ENCODE assay signal across 1 cellular context in the genomic region with DNA sequence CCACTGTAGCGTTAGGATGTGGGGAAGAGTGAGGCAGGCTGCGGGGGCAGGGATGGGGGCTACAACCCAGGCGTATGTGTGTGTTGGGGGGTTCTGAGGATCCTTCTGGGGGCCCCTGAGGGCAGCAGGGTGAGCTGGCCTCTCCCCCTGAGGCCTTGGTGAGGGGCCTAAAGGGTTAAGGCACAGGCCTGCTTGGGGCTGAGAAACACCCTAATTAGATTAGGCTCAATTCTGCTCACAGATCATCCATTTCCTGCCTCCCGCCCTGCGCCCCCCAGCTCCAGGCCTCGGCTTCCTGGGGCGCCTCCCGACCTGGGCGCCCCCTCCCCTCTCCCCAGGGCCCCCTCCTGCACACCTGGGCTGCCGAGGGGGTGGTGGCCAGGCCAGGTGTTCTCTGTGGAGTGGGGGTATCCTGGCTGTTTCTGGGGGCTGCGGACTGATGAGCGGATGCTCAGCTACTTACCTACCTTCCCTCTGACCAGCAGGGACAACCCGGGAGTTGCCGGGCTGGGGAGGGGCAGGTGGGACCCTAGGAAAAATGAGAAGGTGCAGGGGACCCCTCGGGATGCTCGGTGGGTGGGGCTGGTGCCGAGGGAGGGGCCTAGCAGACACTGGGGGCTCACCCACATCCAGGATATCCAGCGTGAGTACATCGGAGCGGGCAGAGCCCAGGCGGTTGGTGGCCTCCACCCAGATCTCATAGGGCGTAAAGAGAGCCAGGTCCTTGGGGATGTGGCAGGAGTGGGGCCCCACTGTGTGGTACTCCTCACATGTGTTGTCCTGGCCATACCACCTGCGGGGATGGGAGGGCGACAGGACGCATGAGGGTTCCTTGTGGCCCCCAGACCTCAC.
TF ChIP-seq lines count a peak whose summit lies in the region.

No MANE protein-coding gene starts in this region.

TF ChIP-seq in GM23338, 12 proteins besides CTCF, POLR2A, EP300 and RAD21 (continued from another document):
- TF ChIP-seq, protein P1, sequence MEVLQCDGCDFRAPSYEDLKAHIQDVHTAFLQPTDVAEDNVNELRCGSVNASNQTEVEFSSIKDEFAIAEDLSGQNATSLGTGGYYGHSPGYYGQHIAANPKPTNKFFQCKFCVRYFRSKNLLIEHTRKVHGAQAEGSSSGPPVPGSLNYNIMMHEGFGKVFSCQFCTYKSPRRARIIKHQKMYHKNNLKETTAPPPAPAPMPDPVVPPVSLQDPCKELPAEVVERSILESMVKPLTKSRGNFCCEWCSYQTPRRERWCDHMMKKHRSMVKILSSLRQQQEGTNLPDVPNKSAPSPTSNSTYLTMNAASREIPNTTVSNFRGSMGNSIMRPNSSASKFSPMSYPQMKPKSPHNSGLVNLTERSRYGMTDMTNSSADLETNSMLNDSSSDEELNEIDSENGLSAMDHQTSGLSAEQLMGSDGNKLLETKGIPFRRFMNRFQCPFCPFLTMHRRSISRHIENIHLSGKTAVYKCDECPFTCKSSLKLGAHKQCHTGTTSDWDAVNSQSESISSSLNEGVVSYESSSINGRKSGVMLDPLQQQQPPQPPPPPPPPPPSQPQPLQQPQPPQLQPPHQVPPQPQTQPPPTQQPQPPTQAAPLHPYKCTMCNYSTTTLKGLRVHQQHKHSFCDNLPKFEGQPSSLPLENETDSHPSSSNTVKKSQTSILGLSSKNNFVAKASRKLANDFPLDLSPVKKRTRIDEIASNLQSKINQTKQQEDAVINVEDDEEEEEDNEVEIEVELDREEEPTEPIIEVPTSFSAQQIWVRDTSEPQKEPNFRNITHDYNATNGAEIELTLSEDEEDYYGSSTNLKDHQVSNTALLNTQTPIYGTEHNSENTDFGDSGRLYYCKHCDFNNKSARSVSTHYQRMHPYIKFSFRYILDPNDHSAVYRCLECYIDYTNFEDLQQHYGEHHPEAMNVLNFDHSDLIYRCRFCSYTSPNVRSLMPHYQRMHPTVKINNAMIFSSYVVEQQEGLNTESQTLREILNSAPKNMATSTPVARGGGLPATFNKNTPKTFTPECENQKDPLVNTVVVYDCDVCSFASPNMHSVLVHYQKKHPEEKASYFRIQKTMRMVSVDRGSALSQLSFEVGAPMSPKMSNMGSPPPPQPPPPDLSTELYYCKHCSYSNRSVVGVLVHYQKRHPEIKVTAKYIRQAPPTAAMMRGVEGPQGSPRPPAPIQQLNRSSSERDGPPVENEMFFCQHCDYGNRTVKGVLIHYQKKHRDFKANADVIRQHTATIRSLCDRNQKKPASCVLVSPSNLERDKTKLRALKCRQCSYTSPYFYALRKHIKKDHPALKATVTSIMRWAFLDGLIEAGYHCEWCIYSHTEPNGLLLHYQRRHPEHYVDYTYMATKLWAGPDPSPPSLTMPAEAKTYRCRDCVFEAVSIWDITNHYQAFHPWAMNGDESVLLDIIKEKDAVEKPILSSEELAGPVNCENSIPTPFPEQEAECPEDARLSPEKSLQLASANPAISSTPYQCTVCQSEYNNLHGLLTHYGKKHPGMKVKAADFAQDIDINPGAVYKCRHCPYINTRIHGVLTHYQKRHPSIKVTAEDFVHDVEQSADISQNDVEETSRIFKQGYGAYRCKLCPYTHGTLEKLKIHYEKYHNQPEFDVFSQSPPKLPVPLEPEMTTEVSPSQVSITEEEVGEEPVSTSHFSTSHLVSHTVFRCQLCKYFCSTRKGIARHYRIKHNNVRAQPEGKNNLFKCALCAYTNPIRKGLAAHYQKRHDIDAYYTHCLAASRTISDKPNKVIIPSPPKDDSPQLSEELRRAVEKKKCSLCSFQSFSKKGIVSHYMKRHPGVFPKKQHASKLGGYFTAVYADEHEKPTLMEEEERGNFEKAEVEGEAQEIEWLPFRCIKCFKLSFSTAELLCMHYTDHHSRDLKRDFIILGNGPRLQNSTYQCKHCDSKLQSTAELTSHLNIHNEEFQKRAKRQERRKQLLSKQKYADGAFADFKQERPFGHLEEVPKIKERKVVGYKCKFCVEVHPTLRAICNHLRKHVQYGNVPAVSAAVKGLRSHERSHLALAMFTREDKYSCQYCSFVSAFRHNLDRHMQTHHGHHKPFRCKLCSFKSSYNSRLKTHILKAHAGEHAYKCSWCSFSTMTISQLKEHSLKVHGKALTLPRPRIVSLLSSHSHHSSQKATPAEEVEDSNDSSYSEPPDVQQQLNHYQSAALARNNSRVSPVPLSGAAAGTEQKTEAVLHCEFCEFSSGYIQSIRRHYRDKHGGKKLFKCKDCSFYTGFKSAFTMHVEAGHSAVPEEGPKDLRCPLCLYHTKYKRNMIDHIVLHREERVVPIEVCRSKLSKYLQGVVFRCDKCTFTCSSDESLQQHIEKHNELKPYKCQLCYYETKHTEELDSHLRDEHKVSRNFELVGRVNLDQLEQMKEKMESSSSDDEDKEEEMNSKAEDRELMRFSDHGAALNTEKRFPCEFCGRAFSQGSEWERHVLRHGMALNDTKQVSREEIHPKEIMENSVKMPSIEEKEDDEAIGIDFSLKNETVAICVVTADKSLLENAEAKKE (CRISPR knock-in tag; IDR thresholded peaks at IDR 0.05), result no peak
- no peak for TF ChIP-seq ZNF114 (CRISPR knock-in tag; IDR thresholded peaks at IDR 0.05)
- TF ChIP-seq, protein P2, sequence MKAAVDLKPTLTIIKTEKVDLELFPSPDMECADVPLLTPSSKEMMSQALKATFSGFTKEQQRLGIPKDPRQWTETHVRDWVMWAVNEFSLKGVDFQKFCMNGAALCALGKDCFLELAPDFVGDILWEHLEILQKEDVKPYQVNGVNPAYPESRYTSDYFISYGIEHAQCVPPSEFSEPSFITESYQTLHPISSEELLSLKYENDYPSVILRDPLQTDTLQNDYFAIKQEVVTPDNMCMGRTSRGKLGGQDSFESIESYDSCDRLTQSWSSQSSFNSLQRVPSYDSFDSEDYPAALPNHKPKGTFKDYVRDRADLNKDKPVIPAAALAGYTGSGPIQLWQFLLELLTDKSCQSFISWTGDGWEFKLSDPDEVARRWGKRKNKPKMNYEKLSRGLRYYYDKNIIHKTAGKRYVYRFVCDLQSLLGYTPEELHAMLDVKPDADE (IDR thresholded peaks at IDR 0.05), result no peak
- TF ChIP-seq EZH2phosphoT487 (IDR thresholded peaks at IDR 0.05; ENCODE audit: unreplicated experiment), result no peak
- TF ChIP-seq POLR2AphosphoS5 (IDR thresholded peaks at IDR 0.05; ENCODE audit: low read depth), result no peak
- TF ChIP-seq JUNB (IDR thresholded peaks at IDR 0.05; ENCODE audit: unreplicated experiment), result no peak
- no peak for TF ChIP-seq ZNF331 (CRISPR knock-in tag; IDR thresholded peaks at IDR 0.05; ENCODE audit: low read depth)
- TF ChIP-seq NANOG (IDR thresholded peaks at IDR 0.05; ENCODE audit: borderline replicate concordance), result no peak
- no peak for TF ChIP-seq EZH2 (IDR thresholded peaks at IDR 0.05; ENCODE audit: low read depth, unreplicated experiment)
- TF ChIP-seq, protein P3, sequence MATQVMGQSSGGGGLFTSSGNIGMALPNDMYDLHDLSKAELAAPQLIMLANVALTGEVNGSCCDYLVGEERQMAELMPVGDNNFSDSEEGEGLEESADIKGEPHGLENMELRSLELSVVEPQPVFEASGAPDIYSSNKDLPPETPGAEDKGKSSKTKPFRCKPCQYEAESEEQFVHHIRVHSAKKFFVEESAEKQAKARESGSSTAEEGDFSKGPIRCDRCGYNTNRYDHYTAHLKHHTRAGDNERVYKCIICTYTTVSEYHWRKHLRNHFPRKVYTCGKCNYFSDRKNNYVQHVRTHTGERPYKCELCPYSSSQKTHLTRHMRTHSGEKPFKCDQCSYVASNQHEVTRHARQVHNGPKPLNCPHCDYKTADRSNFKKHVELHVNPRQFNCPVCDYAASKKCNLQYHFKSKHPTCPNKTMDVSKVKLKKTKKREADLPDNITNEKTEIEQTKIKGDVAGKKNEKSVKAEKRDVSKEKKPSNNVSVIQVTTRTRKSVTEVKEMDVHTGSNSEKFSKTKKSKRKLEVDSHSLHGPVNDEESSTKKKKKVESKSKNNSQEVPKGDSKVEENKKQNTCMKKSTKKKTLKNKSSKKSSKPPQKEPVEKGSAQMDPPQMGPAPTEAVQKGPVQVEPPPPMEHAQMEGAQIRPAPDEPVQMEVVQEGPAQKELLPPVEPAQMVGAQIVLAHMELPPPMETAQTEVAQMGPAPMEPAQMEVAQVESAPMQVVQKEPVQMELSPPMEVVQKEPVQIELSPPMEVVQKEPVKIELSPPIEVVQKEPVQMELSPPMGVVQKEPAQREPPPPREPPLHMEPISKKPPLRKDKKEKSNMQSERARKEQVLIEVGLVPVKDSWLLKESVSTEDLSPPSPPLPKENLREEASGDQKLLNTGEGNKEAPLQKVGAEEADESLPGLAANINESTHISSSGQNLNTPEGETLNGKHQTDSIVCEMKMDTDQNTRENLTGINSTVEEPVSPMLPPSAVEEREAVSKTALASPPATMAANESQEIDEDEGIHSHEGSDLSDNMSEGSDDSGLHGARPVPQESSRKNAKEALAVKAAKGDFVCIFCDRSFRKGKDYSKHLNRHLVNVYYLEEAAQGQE (IDR thresholded peaks at IDR 0.05; ENCODE audit: unreplicated experiment), result no peak
- no peak for TF ChIP-seq CREB1 (CRISPR knock-in tag; IDR thresholded peaks at IDR 0.05; ENCODE audit: low read depth)
